ENCODE assay signal across 12 cellular contexts in the genomic region with DNA sequence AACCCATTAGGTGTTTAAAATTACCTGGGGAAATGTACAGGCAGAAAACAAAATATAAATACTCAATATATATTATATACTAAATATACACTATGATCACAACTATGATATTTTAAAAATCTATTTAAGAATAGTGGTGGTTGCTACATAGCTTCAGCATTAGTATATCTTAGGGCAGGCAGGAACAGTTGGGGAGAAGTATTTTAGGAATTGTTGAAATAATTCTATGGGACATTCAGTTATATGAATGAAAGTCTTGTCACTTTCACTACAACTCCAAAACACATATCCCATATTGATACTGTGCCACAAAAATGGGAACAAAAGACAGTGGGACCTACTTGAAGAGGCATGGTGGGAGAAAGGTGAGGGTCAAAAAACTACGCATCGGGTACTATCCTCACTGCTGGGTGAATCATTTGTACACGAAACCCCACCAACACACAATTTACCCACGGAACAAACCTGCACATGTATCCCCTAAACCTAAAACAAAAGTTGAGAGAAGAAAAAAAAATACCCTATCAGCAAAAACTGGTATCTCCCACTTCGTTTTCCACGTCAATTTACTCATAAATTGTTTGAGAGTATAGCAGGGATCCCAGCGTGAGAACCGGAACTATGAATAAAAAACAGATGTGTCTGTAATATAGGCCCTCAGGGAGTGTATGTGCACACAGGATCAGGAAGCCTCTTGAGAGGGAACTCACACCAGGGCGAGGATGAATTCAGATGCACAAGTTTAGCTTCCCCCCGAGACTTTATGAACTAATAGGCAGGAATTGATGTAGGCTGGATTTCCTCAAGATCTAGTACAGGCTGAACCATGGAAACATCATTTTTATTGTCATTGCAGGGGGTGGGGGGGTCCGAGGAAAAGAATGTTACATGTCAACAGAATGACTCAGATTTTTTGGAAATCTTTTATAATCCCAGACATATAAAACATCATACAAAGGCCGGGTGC. TPM values are rescaled to one million over a fixed set of nuclear protein-coding genes. Genes with fewer than 3 reads are reported as not detected.
A peak's percentile ranks its signal among the peaks of the same experiment; 100 is the strongest.
DNase-seq lines count a peak whose midpoint lies in the region; ATAC-seq lines count a peak whose summit lies in the region.
"Had no signal": no experiment of that assay in that cellular context is flagged by ENCODE, and none has a peak within 500 bp of the region (broad histone marks: within the 10 kb centered on the region; RNA-seq: fewer than 3 reads in every experiment).

No MANE protein-coding gene starts in this region.

- peak; percentile 94 for DNase-seq in EL
- DNase-seq in T1000 (lab: John Stamatoyannopoulos, UW), result peak; percentile 52
- DNase-seq in Right ventricle myocardium superior, result peak; percentile 46
- no peak for DNase-seq in activated CD4-positive, alpha-beta T cell treated with anti-CD3 and anti-CD28 coated beads, Interleukin-2, amount 10 ng/mL, durations not matched to agents 24 days and 14 days
- DNase-seq in cerebellar cortex (ENCODE audit: low spot score), result no peak
- no peak for DNase-seq in NCI-H1436 (lab: John Stamatoyannopoulos, UW)
- DNase-seq: activated CD8-positive, alpha-beta memory T cell treated with anti-CD3 and anti-CD28 coated beads, Interleukin-2, amount 10 ng/mL, durations not matched to agents 7 days and 5 days; activated naive CD8-positive, alpha-beta T cell treated with anti-CD3 and anti-CD28 coated beads for 36 hours; effector CD4-positive, alpha-beta T cell had no signal

- no peak overlapping the region for H3K27ac Mint-ChIP-seq in activated CD4-positive, alpha-beta T cell treated with anti-CD3 and anti-CD28 coated beads, Interleukin-2, amount 10 ng/mL, durations not matched to agents 24 days and 14 days
- H3K27ac Mint-ChIP-seq: activated CD8-positive, alpha-beta memory T cell treated with anti-CD3 and anti-CD28 coated beads, Interleukin-2, amount 10 ng/mL, durations not matched to agents 7 days and 5 days; activated naive CD8-positive, alpha-beta T cell treated with anti-CD3 and anti-CD28 coated beads for 36 hours; IgD-negative memory B cell had no signal

- peak overlapping the region; percentile 38 for H3K4me2 ChIP-seq in skeletal muscle satellite cell (ENCODE audit: low read length)

- H3K36me3 Mint-ChIP-seq in activated CD4-positive, alpha-beta T cell treated with anti-CD3 and anti-CD28 coated beads, Interleukin-2, amount 10 ng/mL, durations not matched to agents 24 days and 14 days (ENCODE audit: low read depth), result no peaks in the 10 kb centered on the region
- H3K36me3 Mint-ChIP-seq: activated CD8-positive, alpha-beta memory T cell treated with anti-CD3 and anti-CD28 coated beads, Interleukin-2, amount 10 ng/mL, durations not matched to agents 7 days and 5 days; activated naive CD8-positive, alpha-beta T cell treated with anti-CD3 and anti-CD28 coated beads for 36 hours; IgD-negative memory B cell had no signal

- H3K4me1 ChIP-seq in skeletal muscle satellite cell (ENCODE audit: control insufficient read depth, insufficient read depth, low read length), result peaks cover 65% of the 10 kb centered on the region

- no peaks in the 10 kb centered on the region for H3K27me3 ChIP-seq in skeletal muscle satellite cell (ENCODE audit: control insufficient read depth, insufficient read depth, low read length)

- H3K27me3 Mint-ChIP-seq in activated CD4-positive, alpha-beta T cell treated with anti-CD3 and anti-CD28 coated beads, Interleukin-2, amount 10 ng/mL, durations not matched to agents 24 days and 14 days, result peaks cover 4% of the 10 kb centered on the region

- no peak overlapping the region for H3K4me3 ChIP-seq in skeletal muscle satellite cell (ENCODE audit: low read length)

- H3K9me3 Mint-ChIP-seq in activated CD4-positive, alpha-beta T cell treated with anti-CD3 and anti-CD28 coated beads, Interleukin-2, amount 10 ng/mL, durations not matched to agents 24 days and 14 days, result no peaks in the 10 kb centered on the region
- H3K9me3 Mint-ChIP-seq: activated naive CD8-positive, alpha-beta T cell treated with anti-CD3 and anti-CD28 coated beads for 36 hours; IgD-negative memory B cell had no signal

- intact Hi-C loops in Right ventricle myocardium superior (cut with DNase I), result loop anchor here (5.0 kb wide), 1 partner anchor 37 kb away; no protein-coding TSS in a partner anchor
- intact Hi-C loops in activated CD4-positive, alpha-beta T cell treated with anti-CD3 and anti-CD28 coated beads, Interleukin-2, amount 10 ng/mL, durations not matched to agents 24 days and 14 days (cut with micrococcal nuclease), result no loop called here

- no peaks in the 10 kb centered on the region for H3K36me3 ChIP-seq in skeletal muscle satellite cell (ENCODE audit: insufficient read depth, low read length)

- peak; percentile 59 for ATAC-seq in Right ventricle myocardium superior (ENCODE audit: poor library complexity)
- no peak for ATAC-seq in HG03280 (IDR thresholded peaks at IDR 0.05; ENCODE audit: unreplicated experiment)
- ATAC-seq: activated CD8-positive, alpha-beta memory T cell treated with anti-CD3 and anti-CD28 coated beads, Interleukin-2, amount 10 ng/mL, durations not matched to agents 7 days and 5 days had no signal

- no peak overlapping the region for H3K4me3 Mint-ChIP-seq in activated CD4-positive, alpha-beta T cell treated with anti-CD3 and anti-CD28 coated beads, Interleukin-2, amount 10 ng/mL, durations not matched to agents 24 days and 14 days
- H3K4me3 Mint-ChIP-seq: activated CD8-positive, alpha-beta memory T cell treated with anti-CD3 and anti-CD28 coated beads, Interleukin-2, amount 10 ng/mL, durations not matched to agents 7 days and 5 days; activated naive CD8-positive, alpha-beta T cell treated with anti-CD3 and anti-CD28 coated beads for 36 hours; IgD-negative memory B cell had no signal

- H3K4me1 Mint-ChIP-seq in activated CD4-positive, alpha-beta T cell treated with anti-CD3 and anti-CD28 coated beads, Interleukin-2, amount 10 ng/mL, durations not matched to agents 24 days and 14 days, result no peaks in the 10 kb centered on the region
- H3K4me1 Mint-ChIP-seq: activated CD8-positive, alpha-beta memory T cell treated with anti-CD3 and anti-CD28 coated beads, Interleukin-2, amount 10 ng/mL, durations not matched to agents 7 days and 5 days; IgD-negative memory B cell had no signal

- H3K9me3 ChIP-seq in skeletal muscle satellite cell (replicated peaks; ENCODE audit: low read length), result no peaks in the 10 kb centered on the region

- peak overlapping the region; percentile 74 for H3K9ac ChIP-seq in skeletal muscle satellite cell (ENCODE audit: low read depth, low read length)

RNA-seq across cellular contexts. Expression of gene SLC16A12, which starts 16.2 kb away (rescaled TPM):
- total RNA-seq in Right ventricle myocardium superior, result 1.3 TPM
- total RNA-seq in skeletal muscle satellite cell (2012; rRNA removed), result 0.22 and 0.51 TPM in 2 replicates
- not detected in 2 replicates for total RNA-seq in activated CD4-positive, alpha-beta T cell treated with anti-CD3 and anti-CD28 coated beads, Interleukin-2, amount 10 ng/mL, durations not matched to agents 24 days and 14 days
- total RNA-seq: activated CD8-positive, alpha-beta memory T cell treated with anti-CD3 and anti-CD28 coated beads, Interleukin-2, amount 10 ng/mL, durations not matched to agents 7 days and 5 days; activated naive CD8-positive, alpha-beta T cell treated with anti-CD3 and anti-CD28 coated beads for 36 hours had no signal

Comparison
In these comparisons a context has a peak if more than half of its experiments do, and no peak if none do; other contexts are left out.
1. DNase-seq: peak in EL (single experiment), T1000 (single experiment) and Right ventricle myocardium superior (single experiment); none in activated CD4-positive, alpha-beta T cell treated with anti-CD3 and anti-CD28 coated beads, Interleukin-2, amount 10 ng/mL, durations not matched to agents 24 days and 14 days (single experiment), cerebellar cortex (single experiment) and NCI-H1436 (single experiment).